ENCODE assay signal across 25 cellular contexts in the genomic region with DNA sequence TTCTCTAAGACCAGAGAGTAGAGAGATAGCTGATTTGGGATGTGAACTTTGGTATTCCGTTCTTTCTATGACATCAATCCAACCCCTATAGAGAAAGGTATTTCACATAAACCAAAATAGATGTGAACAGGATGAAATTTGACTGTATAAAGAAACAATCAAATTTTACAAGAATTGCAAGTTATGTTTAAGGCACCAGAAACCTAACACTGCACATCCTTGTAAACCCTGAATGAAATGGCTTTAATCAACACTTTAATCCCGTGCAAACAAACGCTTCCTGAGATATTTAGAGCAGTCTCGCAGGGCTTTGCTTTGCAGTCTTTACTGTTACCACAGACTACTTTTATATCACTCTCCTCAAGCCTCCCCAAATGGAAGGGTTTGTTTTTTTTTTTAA.
"Had no signal": no experiment of that assay in that cellular context is flagged by ENCODE, and none has a peak within 500 bp of the region (broad histone marks: within the 10 kb centered on the region; RNA-seq: fewer than 3 reads in every experiment).

No MANE protein-coding gene starts in this region.

- H3K27me3 ChIP-seq: esophagus squamous epithelium, right atrium auricular region, stomach, testis, tibial artery had no signal

- DNase-seq: effector CD8-positive, alpha-beta T cell; erythroblast; esophagus squamous epithelium; foreskin melanocyte; glutamatergic neuron; hypothalamus; immature natural killer cell; islet precursor cell; kidney glomerular epithelial cell; left colon; left ventricle myocardium inferior; lower lobe of right lung; naive thymus-derived CD8-positive, alpha-beta T cell; nephron progenitor cell; nucleus accumbens; stimulated activated CD4-positive, alpha-beta T cell treated with anti-CD3 and anti-CD28 coated beads, Interleukin-2, amount 100 ng/mL, for 24 hours; stimulated activated CD4-positive, alpha-beta T cell treated with anti-CD3 and anti-CD28 coated beads, Interleukin-4, amount 100 ng/mL, for 24 hours; stimulated activated naive CD4-positive, alpha-beta T cell treated with Interleukin-2 at 50 U/mL for 16 hours; stomach; testis; tibial artery had no signal

- H3K9me3 ChIP-seq: esophagus squamous epithelium, left ventricle myocardium inferior, lower lobe of right lung, prostate gland, right atrium auricular region, stomach, testis, tibial artery had no signal

- H3K36me3 ChIP-seq: esophagus squamous epithelium, left ventricle myocardium inferior, lower lobe of right lung, prostate gland, right atrium auricular region, stomach had no signal

- ATAC-seq: left colon; lower lobe of right lung; naive thymus-derived CD8-positive, alpha-beta T cell; sciatic nerve; stimulated activated effector memory CD8-positive, alpha-beta T cell treated with anti-CD3 and anti-CD28 coated beads, Interleukin-12 subunit alpha, Interleukin-12 subunit beta, amount 100 ng/mL, for 72 hours had no signal

- H3K27ac ChIP-seq: esophagus squamous epithelium, left ventricle myocardium inferior, lower lobe of right lung, prostate gland, right atrium auricular region, stomach, testis, tibial artery had no signal

- H3K4me1 ChIP-seq: esophagus squamous epithelium, left ventricle myocardium inferior, lower lobe of right lung, prostate gland, right atrium auricular region, stomach, testis, tibial artery had no signal

- H3K4me3 ChIP-seq: esophagus squamous epithelium, left ventricle myocardium inferior, lower lobe of right lung, prostate gland, right atrium auricular region, stomach, testis, tibial artery had no signal
